Comparison of ENCODE assay signal across 35 cellular contexts in genomic region chr10:22445460-22445859, GRCh38.
"Had no signal": no experiment of that assay in that cellular context is flagged by ENCODE, and none has a peak within 500 bp of the region (broad histone marks: within the 10 kb centered on the region; RNA-seq: fewer than 3 reads in every experiment).

No MANE protein-coding gene starts in this region.

- H2AFZ ChIP-seq: neural progenitor cell had no signal

- H3K4me1 Mint-ChIP-seq: stimulated activated naive CD8-positive, alpha-beta T cell treated with anti-CD3 and anti-CD28 coated beads, Interleukin-15, amount 100 ng/mL, for 72 hours had no signal

- H3K27ac Mint-ChIP-seq: immature natural killer cell; memory B cell; mesothelial cell of epicardium; natural killer cell; nephron progenitor cell; neural progenitor cell; stimulated activated memory B cell treated with anti-CD40 and anti-IgM and Interleukin-4, amounts not matched to agents 10 μg/mL and 1 μg/mL and 100 μg/mL, for 72 hours; stimulated activated naive CD8-positive, alpha-beta T cell treated with anti-CD3 and anti-CD28 coated beads, Interleukin-15, amount 100 ng/mL, for 72 hours had no signal

- H3K36me3 Mint-ChIP-seq: mesothelial cell of epicardium; naive B cell; natural killer cell; neural progenitor cell; stimulated activated memory B cell treated with anti-CD40 and anti-IgM and Interleukin-4, amounts not matched to agents 10 μg/mL and 1 μg/mL and 100 μg/mL, for 72 hours had no signal

- H3K27me3 ChIP-seq: ovary, right atrium auricular region, spleen, testis, thyroid gland, upper lobe of left lung, vagina had no signal

- H3K9me3 ChIP-seq: left ventricle myocardium inferior, neutrophil, ovary, right atrium auricular region, spleen, testis, thyroid gland, transverse colon, upper lobe of left lung, vagina had no signal

- H3K36me3 ChIP-seq: left ventricle myocardium inferior, neural progenitor cell, neutrophil, ovary, right atrium auricular region, spleen, thyroid gland, transverse colon, upper lobe of left lung, vagina had no signal

- ATAC-seq: left colon; natural killer cell; sciatic nerve; stimulated activated memory B cell treated with anti-CD40 and anti-IgM and Interleukin-4, amounts not matched to agents 10 μg/mL and 1 μg/mL and 100 μg/mL, for 72 hours; stimulated activated naive CD8-positive, alpha-beta T cell treated with anti-CD3 and anti-CD28 coated beads, Interleukin-15, amount 100 ng/mL, for 72 hours had no signal

- H3K9me3 Mint-ChIP-seq: immature natural killer cell; memory B cell; naive B cell; natural killer cell; stimulated activated memory B cell treated with anti-CD40 and anti-IgM and Interleukin-4, amounts not matched to agents 10 μg/mL and 1 μg/mL and 100 μg/mL, for 72 hours; stimulated activated naive CD8-positive, alpha-beta T cell treated with anti-CD3 and anti-CD28 coated beads, Interleukin-15, amount 100 ng/mL, for 72 hours had no signal

- DNase-seq: head of caudate nucleus; hypothalamus; immature natural killer cell; kidney; left colon; left ventricle myocardium inferior; naive B cell; natural killer cell; nephron progenitor cell; occipital lobe; ovary; spleen; stimulated activated CD4-positive, alpha-beta T cell treated with anti-CD3 and anti-CD28 coated beads, Interleukin-1b, Interleukin-23, amount 100 ng/mL, for 48 hours; stimulated activated CD4-positive, alpha-beta T cell treated with anti-CD3 and anti-CD28 coated beads, Interleukin-2, amount 100 ng/mL, for 48 hours; stimulated activated CD4-positive, alpha-beta T cell treated with anti-CD3 and anti-CD28 coated beads, Interleukin-4, amount 100 ng/mL, for 4 hours; stimulated activated CD8-positive, alpha-beta memory T cell treated with anti-CD3 and anti-CD28 coated beads, Interleukin-4, amount 100 ng/mL, for 48 hours; stimulated activated naive CD4-positive, alpha-beta T cell treated with Interleukin-2 at 50 U/mL for 16 hours; stimulated activated naive CD8-positive, alpha-beta T cell treated with anti-CD3 and anti-CD28 coated beads, Interleukin-15, amount 100 ng/mL, for 72 hours; substantia nigra; testis; thyroid gland; transverse colon; upper lobe of left lung had no signal

- H3K27me3 Mint-ChIP-seq: memory B cell; progenitor cell of endocrine pancreas; stimulated activated memory B cell treated with anti-CD40 and anti-IgM and Interleukin-4, amounts not matched to agents 10 μg/mL and 1 μg/mL and 100 μg/mL, for 72 hours had no signal

- H3K4me1 ChIP-seq: left ventricle myocardium inferior, neural progenitor cell, right atrium auricular region, spleen, testis, thyroid gland, transverse colon, upper lobe of left lung, vagina had no signal

- H3K4me3 ChIP-seq: left ventricle myocardium inferior, lung, neural progenitor cell, ovary, right atrium auricular region, skin epidermis, spleen, testis, thyroid gland, transverse colon, upper lobe of left lung, vagina had no signal

- H3K9ac ChIP-seq: neural progenitor cell had no signal

- H3K27ac ChIP-seq: left ventricle myocardium inferior, neural progenitor cell, neutrophil, ovary, right atrium auricular region, skin epidermis, spleen, testis, thyroid gland, transverse colon, upper lobe of left lung, vagina had no signal

- H3K4me2 ChIP-seq: neural progenitor cell had no signal

- H3K4me3 Mint-ChIP-seq: immature natural killer cell; memory B cell; mesothelial cell of epicardium; naive B cell; natural killer cell; nephron progenitor cell; neural progenitor cell; stimulated activated memory B cell treated with anti-CD40 and anti-IgM and Interleukin-4, amounts not matched to agents 10 μg/mL and 1 μg/mL and 100 μg/mL, for 72 hours; stimulated activated naive CD8-positive, alpha-beta T cell treated with anti-CD3 and anti-CD28 coated beads, Interleukin-15, amount 100 ng/mL, for 72 hours had no signal

- FAIRE-seq: islet of Langerhans, kidney had no signal
